1 cellular context compared by ENCODE assay signal in genomic region chr15:58882243-58882642, GRCh38.
TF ChIP-seq lines count a peak whose summit lies in the region.

No MANE protein-coding gene starts in this region.

TF ChIP-seq in GM23338, 12 proteins besides CTCF, POLR2A, EP300 and RAD21 (continued from another document):
- TF ChIP-seq ZNF462 (CRISPR knock-in tag; IDR thresholded peaks at IDR 0.05) (no peak), EZH2 (IDR thresholded peaks at IDR 0.05; ENCODE audit: low read depth, unreplicated experiment) (no peak), REST (IDR thresholded peaks at IDR 0.05; ENCODE audit: unreplicated experiment) (no peak), POLR2AphosphoS5 (IDR thresholded peaks at IDR 0.05; ENCODE audit: low read depth) (no peak), STAT1 (IDR thresholded peaks at IDR 0.05; ENCODE audit: unreplicated experiment) (no peak)
